ENCODE assay signal across 1 cellular context in the genomic region with DNA sequence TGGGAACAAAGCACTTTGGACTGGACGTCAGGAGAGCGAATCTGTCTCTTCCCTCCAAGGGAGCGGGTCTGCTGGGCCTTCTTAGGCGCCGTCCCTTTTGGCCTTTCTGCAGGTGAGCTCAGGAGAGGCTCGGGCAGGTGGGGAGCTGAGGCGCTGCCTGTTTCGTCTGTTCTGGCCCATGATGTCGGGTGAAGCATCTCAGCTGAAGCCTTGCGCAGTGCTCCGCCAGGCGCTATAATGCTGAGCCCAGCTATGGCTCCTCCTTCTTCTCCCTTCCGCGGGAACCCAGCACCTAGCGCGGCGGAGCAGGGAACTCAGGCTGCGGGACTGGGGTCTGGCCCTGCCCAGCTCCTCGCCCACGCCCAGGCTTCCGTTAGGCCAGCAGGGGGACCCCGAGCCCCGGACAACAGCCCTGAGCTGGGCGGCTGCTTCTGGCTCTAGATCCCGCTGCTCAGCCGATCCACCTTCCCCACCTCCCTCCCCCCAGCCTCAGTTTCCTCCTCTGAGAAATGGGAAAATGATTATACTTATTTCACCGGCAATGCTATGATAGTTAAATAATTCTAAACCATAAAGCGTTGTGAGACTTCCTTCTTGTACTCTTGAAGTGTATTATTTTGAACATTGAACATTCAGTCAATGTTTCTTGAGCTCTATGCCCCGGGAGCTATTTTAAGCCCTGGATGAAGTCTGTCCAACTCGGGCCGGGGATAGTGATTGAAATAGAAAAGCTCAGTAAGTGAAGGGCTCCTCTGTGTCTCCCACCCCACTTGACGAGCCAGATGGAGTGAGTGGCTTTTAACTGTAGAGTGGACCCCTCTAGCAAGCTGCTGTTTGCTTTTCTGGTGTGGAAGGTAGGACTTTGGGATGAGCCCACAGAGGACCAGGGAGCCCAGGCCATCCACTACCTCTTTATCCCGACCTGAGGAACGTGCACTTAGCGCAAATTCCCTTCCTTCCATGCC.
A peak's percentile ranks its signal among the peaks of the same experiment; 100 is the strongest.
TF ChIP-seq lines count a peak whose summit lies in the region.

No MANE protein-coding gene starts in this region.

TF ChIP-seq in HepG2, 621 proteins besides CTCF, POLR2A, EP300 and RAD21 (continued from another document and continues in another):
- TF ChIP-seq ZNF281 (CRISPR knock-in tag; IDR thresholded peaks at IDR 0.05; ENCODE audit: borderline replicate concordance) (no peak), TSC22D2 (CRISPR knock-in tag; IDR thresholded peaks at IDR 0.05; ENCODE audit: borderline replicate concordance) (no peak), PATZ1 (CRISPR knock-in tag; IDR thresholded peaks at IDR 0.05) (0 out of 2 replicates have a peak, but pooled peaks have one; percentile 9), ZNF382 (CRISPR knock-in tag; IDR thresholded peaks at IDR 0.05; ENCODE audit: borderline replicate concordance) (no peak), MXD1 (CRISPR knock-in tag; IDR thresholded peaks at IDR 0.05) (no peak), ZNF441 (CRISPR knock-in tag; IDR thresholded peaks at IDR 0.05; ENCODE audit: borderline replicate concordance) (no peak), REST (IDR thresholded peaks at IDR 0.05; ENCODE audit: borderline replicate concordance in 1 of 2, low read depth in 1 of 2, low read length in 2 of 2) (no peak), YY1 (IDR thresholded peaks at IDR 0.05; ENCODE audit: insufficient read depth, insufficient replicate concordance, low read depth, low read length) (peak; percentile 30), GMEB2 (CRISPR knock-in tag; IDR thresholded peaks at IDR 0.05; ENCODE audit: low read depth) (no peak), ZNF20 (CRISPR knock-in tag; IDR thresholded peaks at IDR 0.05) (no peak), ELF3 (CRISPR knock-in tag; IDR thresholded peaks at IDR 0.05) (0 out of 2 replicates have a peak, but pooled peaks have one; percentile 16), TIGD3 (CRISPR knock-in tag; IDR thresholded peaks at IDR 0.05; ENCODE audit: borderline replicate concordance) (no peak), FOXP1 (IDR thresholded peaks at IDR 0.05) (no peak), FOXP1 (CRISPR knock-in tag; IDR thresholded peaks at IDR 0.05) (no peak), SNRNP70 (IDR thresholded peaks at IDR 0.05; ENCODE audit: low read depth, low read length) (no peak), HDAC1 (CRISPR knock-in tag; IDR thresholded peaks at IDR 0.05) (no peak), MEIS2 (CRISPR knock-in tag; IDR thresholded peaks at IDR 0.05) (no peak), NFKBIZ (CRISPR knock-in tag; IDR thresholded peaks at IDR 0.05) (no peak), TGIF2 (CRISPR knock-in tag; IDR thresholded peaks at IDR 0.05) (no peak)
- TF ChIP-seq, protein P1, sequence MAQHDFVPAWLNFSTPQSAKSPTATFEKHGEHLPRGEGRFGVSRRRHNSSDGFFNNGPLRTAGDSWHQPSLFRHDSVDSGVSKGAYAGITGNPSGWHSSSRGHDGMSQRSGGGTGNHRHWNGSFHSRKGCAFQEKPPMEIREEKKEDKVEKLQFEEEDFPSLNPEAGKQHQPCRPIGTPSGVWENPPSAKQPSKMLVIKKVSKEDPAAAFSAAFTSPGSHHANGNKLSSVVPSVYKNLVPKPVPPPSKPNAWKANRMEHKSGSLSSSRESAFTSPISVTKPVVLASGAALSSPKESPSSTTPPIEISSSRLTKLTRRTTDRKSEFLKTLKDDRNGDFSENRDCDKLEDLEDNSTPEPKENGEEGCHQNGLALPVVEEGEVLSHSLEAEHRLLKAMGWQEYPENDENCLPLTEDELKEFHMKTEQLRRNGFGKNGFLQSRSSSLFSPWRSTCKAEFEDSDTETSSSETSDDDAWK (CRISPR knock-in tag; IDR thresholded peaks at IDR 0.05): no peak
- TF ChIP-seq, protein P2, sequence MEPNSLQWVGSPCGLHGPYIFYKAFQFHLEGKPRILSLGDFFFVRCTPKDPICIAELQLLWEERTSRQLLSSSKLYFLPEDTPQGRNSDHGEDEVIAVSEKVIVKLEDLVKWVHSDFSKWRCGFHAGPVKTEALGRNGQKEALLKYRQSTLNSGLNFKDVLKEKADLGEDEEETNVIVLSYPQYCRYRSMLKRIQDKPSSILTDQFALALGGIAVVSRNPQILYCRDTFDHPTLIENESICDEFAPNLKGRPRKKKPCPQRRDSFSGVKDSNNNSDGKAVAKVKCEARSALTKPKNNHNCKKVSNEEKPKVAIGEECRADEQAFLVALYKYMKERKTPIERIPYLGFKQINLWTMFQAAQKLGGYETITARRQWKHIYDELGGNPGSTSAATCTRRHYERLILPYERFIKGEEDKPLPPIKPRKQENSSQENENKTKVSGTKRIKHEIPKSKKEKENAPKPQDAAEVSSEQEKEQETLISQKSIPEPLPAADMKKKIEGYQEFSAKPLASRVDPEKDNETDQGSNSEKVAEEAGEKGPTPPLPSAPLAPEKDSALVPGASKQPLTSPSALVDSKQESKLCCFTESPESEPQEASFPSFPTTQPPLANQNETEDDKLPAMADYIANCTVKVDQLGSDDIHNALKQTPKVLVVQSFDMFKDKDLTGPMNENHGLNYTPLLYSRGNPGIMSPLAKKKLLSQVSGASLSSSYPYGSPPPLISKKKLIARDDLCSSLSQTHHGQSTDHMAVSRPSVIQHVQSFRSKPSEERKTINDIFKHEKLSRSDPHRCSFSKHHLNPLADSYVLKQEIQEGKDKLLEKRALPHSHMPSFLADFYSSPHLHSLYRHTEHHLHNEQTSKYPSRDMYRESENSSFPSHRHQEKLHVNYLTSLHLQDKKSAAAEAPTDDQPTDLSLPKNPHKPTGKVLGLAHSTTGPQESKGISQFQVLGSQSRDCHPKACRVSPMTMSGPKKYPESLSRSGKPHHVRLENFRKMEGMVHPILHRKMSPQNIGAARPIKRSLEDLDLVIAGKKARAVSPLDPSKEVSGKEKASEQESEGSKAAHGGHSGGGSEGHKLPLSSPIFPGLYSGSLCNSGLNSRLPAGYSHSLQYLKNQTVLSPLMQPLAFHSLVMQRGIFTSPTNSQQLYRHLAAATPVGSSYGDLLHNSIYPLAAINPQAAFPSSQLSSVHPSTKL (CRISPR knock-in tag; IDR thresholded peaks at IDR 0.05): no peak
- TF ChIP-seq, protein P3, sequence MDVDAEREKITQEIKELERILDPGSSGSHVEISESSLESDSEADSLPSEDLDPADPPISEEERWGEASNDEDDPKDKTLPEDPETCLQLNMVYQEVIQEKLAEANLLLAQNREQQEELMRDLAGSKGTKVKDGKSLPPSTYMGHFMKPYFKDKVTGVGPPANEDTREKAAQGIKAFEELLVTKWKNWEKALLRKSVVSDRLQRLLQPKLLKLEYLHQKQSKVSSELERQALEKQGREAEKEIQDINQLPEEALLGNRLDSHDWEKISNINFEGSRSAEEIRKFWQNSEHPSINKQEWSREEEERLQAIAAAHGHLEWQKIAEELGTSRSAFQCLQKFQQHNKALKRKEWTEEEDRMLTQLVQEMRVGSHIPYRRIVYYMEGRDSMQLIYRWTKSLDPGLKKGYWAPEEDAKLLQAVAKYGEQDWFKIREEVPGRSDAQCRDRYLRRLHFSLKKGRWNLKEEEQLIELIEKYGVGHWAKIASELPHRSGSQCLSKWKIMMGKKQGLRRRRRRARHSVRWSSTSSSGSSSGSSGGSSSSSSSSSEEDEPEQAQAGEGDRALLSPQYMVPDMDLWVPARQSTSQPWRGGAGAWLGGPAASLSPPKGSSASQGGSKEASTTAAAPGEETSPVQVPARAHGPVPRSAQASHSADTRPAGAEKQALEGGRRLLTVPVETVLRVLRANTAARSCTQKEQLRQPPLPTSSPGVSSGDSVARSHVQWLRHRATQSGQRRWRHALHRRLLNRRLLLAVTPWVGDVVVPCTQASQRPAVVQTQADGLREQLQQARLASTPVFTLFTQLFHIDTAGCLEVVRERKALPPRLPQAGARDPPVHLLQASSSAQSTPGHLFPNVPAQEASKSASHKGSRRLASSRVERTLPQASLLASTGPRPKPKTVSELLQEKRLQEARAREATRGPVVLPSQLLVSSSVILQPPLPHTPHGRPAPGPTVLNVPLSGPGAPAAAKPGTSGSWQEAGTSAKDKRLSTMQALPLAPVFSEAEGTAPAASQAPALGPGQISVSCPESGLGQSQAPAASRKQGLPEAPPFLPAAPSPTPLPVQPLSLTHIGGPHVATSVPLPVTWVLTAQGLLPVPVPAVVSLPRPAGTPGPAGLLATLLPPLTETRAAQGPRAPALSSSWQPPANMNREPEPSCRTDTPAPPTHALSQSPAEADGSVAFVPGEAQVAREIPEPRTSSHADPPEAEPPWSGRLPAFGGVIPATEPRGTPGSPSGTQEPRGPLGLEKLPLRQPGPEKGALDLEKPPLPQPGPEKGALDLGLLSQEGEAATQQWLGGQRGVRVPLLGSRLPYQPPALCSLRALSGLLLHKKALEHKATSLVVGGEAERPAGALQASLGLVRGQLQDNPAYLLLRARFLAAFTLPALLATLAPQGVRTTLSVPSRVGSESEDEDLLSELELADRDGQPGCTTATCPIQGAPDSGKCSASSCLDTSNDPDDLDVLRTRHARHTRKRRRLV (CRISPR knock-in tag; IDR thresholded peaks at IDR 0.05): no peak
